In genomic region chr6:99359800-99360199, GRCh38 we compare ENCODE assay signal across 4 cellular contexts.
A peak's percentile ranks its signal among the peaks of the same experiment; 100 is the strongest.
TF ChIP-seq lines count a peak whose summit lies in the region.

No MANE protein-coding gene starts in this region.

TF ChIP-seq in HEK293, 187 proteins besides CTCF, POLR2A, EP300 and RAD21:
- 0 out of 2 replicates have a peak, but pooled peaks have one; percentile 25 for TF ChIP-seq SCRT2 (tag by site-specific recombination; IDR thresholded peaks at IDR 0.05)
- no peak for TF ChIP-seq ZNF629 (tag by site-specific recombination; IDR thresholded peaks at IDR 0.05)
- TF ChIP-seq ZFP3 (tag by site-specific recombination; IDR thresholded peaks at IDR 0.05; ENCODE audit: low read depth), result no peak

TF ChIP-seq in IMR-90, 13 proteins besides CTCF, POLR2A, EP300 and RAD21:
- no peak for TF ChIP-seq MXI1 (IDR thresholded peaks at IDR 0.05; ENCODE audit: borderline replicate concordance, low read depth, low read length)
- peak; percentile 34; the same call in 1 of the 2 replicates for TF ChIP-seq CEBPB (IDR thresholded peaks at IDR 0.05; ENCODE audit: low read depth, low read length)

TF ChIP-seq in K562, 482 proteins besides CTCF, POLR2A, EP300 and RAD21:
- TF ChIP-seq CEBPB (tag; IDR thresholded peaks at IDR 0.05) (peak; percentile 53; the same call in 1 of the 2 replicates), ATF3 (IDR thresholded peaks at IDR 0.05) (peak; percentile 47; the same call in 1 of the 2 replicates), ATF3 (CRISPR knock-in tag; conservative IDR thresholded peaks at IDR 0.05) (no peak), RAD51 (IDR thresholded peaks at IDR 0.05; ENCODE audit: borderline replicate concordance, low read depth) (no peak), CEBPG (CRISPR knock-in tag; IDR thresholded peaks at IDR 0.05) (no peak), CEBPG (tag; conservative IDR thresholded peaks at IDR 0.05 in 1 of 2, IDR thresholded peaks at IDR 0.05 in 1 of 2) (peak; percentile 35 to 61; a peak in 3 of 4 replicates), EP400 (IDR thresholded peaks at IDR 0.05) (no peak), MCM3 (IDR thresholded peaks at IDR 0.05) (no peak)

TF ChIP-seq in HEK293T, 16 proteins besides CTCF, POLR2A, EP300 and RAD21:
- no peak for TF ChIP-seq SUZ12 (IDR thresholded peaks at IDR 0.05)
- no peak for TF ChIP-seq BHLHE40 (IDR thresholded peaks at IDR 0.05; ENCODE audit: borderline replicate concordance)
- no peak for TF ChIP-seq FOXA1 (IDR thresholded peaks at IDR 0.05)
- TF ChIP-seq CTBP1 (IDR thresholded peaks at IDR 0.05; ENCODE audit: borderline replicate concordance), result no peak
- TF ChIP-seq PKNOX1 (IDR thresholded peaks at IDR 0.05), result no peak
- TF ChIP-seq ELF4 (IDR thresholded peaks at IDR 0.05), result no peak
- TF ChIP-seq TARDBP (IDR thresholded peaks at IDR 0.05), result no peak
- no peak for TF ChIP-seq HDGF (IDR thresholded peaks at IDR 0.05; ENCODE audit: borderline replicate concordance)
- TF ChIP-seq ZNF384 (IDR thresholded peaks at IDR 0.05), result no peak
- TF ChIP-seq FOXM1 (IDR thresholded peaks at IDR 0.05; ENCODE audit: borderline replicate concordance), result no peak
- no peak for TF ChIP-seq ARNT (IDR thresholded peaks at IDR 0.05)
- no peak for TF ChIP-seq L3MBTL2 (conservative IDR thresholded peaks at IDR 0.05)
- TF ChIP-seq LEF1 (IDR thresholded peaks at IDR 0.05; ENCODE audit: borderline replicate concordance), result no peak
TF ChIP-seq in HEK293T: peak in this region for 0.
